Comparison of ENCODE assay signal across 7 cellular contexts in genomic region chr10:21497177-21497807, GRCh38. TPM values are rescaled to one million over a fixed set of nuclear protein-coding genes. Genes with fewer than 3 reads are reported as not detected.
DNase-seq lines count a peak whose midpoint lies in the region; TF ChIP-seq lines count a peak whose summit lies in the region.

No MANE protein-coding gene starts in this region.

- intact Hi-C loops in spleen (cut with DNase I; ENCODE audit: low total_unique reads): loop anchor here (5.0 to 10.0 kb wide), 2 partner anchors 235 to 458 kb away; no protein-coding TSS in a partner anchor

- no peak overlapping the region for H3K4me3 ChIP-seq in KMS-11 (IDR thresholded peaks at IDR 0.05; ENCODE audit: insufficient read depth, low read depth, low read length)
- H3K4me3 ChIP-seq in SK-N-MC: peak overlapping the region; percentile 78
- H3K4me3 ChIP-seq in coronary artery: peak overlapping the region; percentile 90
- peak overlapping the region; percentile 65 to 89 (median 74) for H3K4me3 ChIP-seq in spleen

- H3K4me1 ChIP-seq in ES-I3 (ENCODE audit: insufficient read depth, low read length) (peaks cover 32% of the 10 kb centered on the region), KMS-11 (ENCODE audit: low read depth, poor library complexity, severe bottlenecking) (peaks cover 3% of the 10 kb centered on the region), spleen (peaks cover 23 to 60% (median 51%) of the 10 kb centered on the region in 6 donors)

- no peaks in the 10 kb centered on the region for H3K79me2 ChIP-seq in KMS-11 (ENCODE audit: insufficient read depth, low read depth)

- TF ChIP-seq POLR2A in spleen (IDR thresholded peaks at IDR 0.05): no peak

- H3K36me3 ChIP-seq in ES-I3 (ENCODE audit: insufficient read depth, low read length): no peaks in the 10 kb centered on the region
- H3K36me3 ChIP-seq in KMS-11 (ENCODE audit: insufficient read depth): no peaks in the 10 kb centered on the region
- H3K36me3 ChIP-seq in SK-N-MC (ENCODE audit: insufficient read depth, low read length): no peaks in the 10 kb centered on the region
- H3K36me3 ChIP-seq in spleen: no peaks in the 10 kb centered on the region

- H3K27ac ChIP-seq in KMS-11: no peak overlapping the region
- H3K27ac ChIP-seq in SK-N-MC: no peak overlapping the region
- H3K27ac ChIP-seq in coronary artery: peak overlapping the region; percentile 28 to 79
- peak overlapping the region in 3 of 8 donors; percentile 37 to 52 (median 49) for H3K27ac ChIP-seq in spleen

- no peak for TF ChIP-seq CTCF in KMS-11 (conservative IDR thresholded peaks at IDR 0.05; ENCODE audit: low read depth, low read length)
- no peak for TF ChIP-seq CTCF in coronary artery (IDR thresholded peaks at IDR 0.05)
- TF ChIP-seq CTCF in spleen (IDR thresholded peaks at IDR 0.05 in 8 of 11, conservative IDR thresholded peaks at IDR 0.05 in 3 of 11): no peak

- peak overlapping the region; percentile 53 for H3K4me2 ChIP-seq in KMS-11

- H3K9ac ChIP-seq in ES-I3 (ENCODE audit: low read depth, low read length) (peak overlapping the region; percentile 88), KMS-11 (peak overlapping the region; percentile 84; the same call in 1 of the 2 replicates), SK-N-MC (ENCODE audit: insufficient read length) (no peak overlapping the region)

- no peaks in the 10 kb centered on the region for H3K9me3 ChIP-seq in ES-I3 (ENCODE audit: control insufficient read depth, insufficient read depth, low read length)
- H3K9me3 ChIP-seq in SK-N-MC (ENCODE audit: low read depth, low read length): no peaks in the 10 kb centered on the region
- H3K9me3 ChIP-seq in spleen: no peaks in the 10 kb centered on the region

- DNase-seq in SK-N-MC (ENCODE audit: low read depth, low spot score): no peak
- DNase-seq in coronary artery (ENCODE audit: low spot score): peak; percentile 89
- peak; percentile 93 for DNase-seq in kidney tubule cell (ENCODE audit: low spot score)
- DNase-seq in spleen: peak; percentile 90
- no peak for DNase-seq in NK-92 treated with Interleukin-12 subunit alpha and Interleukin-12 subunit beta, amount 100 ng/mL, for 24 hours (lab: John Stamatoyannopoulos, UW)

- H3K27me3 ChIP-seq in KMS-11 (ENCODE audit: insufficient read depth, low read depth) (peaks cover 14% of the 10 kb centered on the region; the same call in 1 of the 2 replicates), spleen (replicated peaks in 1 of 7) (peaks cover 0 to 78% (median 48%) of the 10 kb centered on the region in 7 donors)

- 1 to 3% (median 3%) methylated on average over 22 to 37 of the region's 37 CpGs for WGBS in spleen, 5 donors

- H4K20me1 ChIP-seq in KMS-11 (ENCODE audit: insufficient read depth): no peaks in the 10 kb centered on the region

- peak overlapping the region; percentile 91 for H2AFZ ChIP-seq in KMS-11 (ENCODE audit: low read depth)

RNA-seq across cellular contexts. Expression of gene SKIDA1, which starts 28.2 kb away (rescaled TPM):
- under 1 TPM in 6 of 7 donors, not detected in 1; 0.16 to 0.91 (median 0.55) TPM for total RNA-seq in spleen
- polyA plus RNA-seq in spleen: under 1 TPM; 0.14 to 0.48 (median 0.30) TPM

RNA-seq across cellular contexts. Expression of gene MLLT10, which starts 36.7 kb away (rescaled TPM):
- total RNA-seq in spleen: 10 to 100 TPM; 34.9 to 58.1 (median 50.6) TPM
- 10 to 100 TPM in 1 of 3 donors, 1 to 10 TPM in 2; 9.5 to 13.7 (median 9.9) TPM for polyA plus RNA-seq in spleen

Comparison
In these comparisons a context has a peak if more than half of its experiments do, and no peak if none do; other contexts are left out.
1. H3K27ac ChIP-seq: peak in coronary artery (2 of 2); none in KMS-11 (single experiment) and SK-N-MC (single experiment).
2. DNase-seq: peak in coronary artery (single experiment), kidney tubule cell (single experiment) and spleen (single experiment); none in SK-N-MC (single experiment) and NK-92 treated with Interleukin-12 subunit alpha and Interleukin-12 subunit beta, amount 100 ng/mL, for 24 hours (single experiment).